Comparison of ENCODE assay signal across 1 cellular context in genomic region chr12:39443704-39444234, GRCh38.
TF ChIP-seq lines count a peak whose summit lies in the region.

No MANE protein-coding gene starts in this region.

TF ChIP-seq in K562, 482 proteins besides CTCF, POLR2A, EP300 and RAD21 (continued from another document):
- TF ChIP-seq ZNF212 (CRISPR knock-in tag; IDR thresholded peaks at IDR 0.05): no peak
- no peak for TF ChIP-seq CLOCK (CRISPR knock-in tag; IDR thresholded peaks at IDR 0.05; ENCODE audit: borderline replicate concordance)
- TF ChIP-seq MEF2D (tag; conservative IDR thresholded peaks at IDR 0.05; ENCODE audit: low read depth): no peak
- no peak for TF ChIP-seq RNF219 (CRISPR knock-in tag; IDR thresholded peaks at IDR 0.05)
- TF ChIP-seq HLTF (IDR thresholded peaks at IDR 0.05): no peak
- no peak for TF ChIP-seq TFE3 (CRISPR knock-in tag; IDR thresholded peaks at IDR 0.05)
- no peak for TF ChIP-seq HNRNPUL1 (IDR thresholded peaks at IDR 0.05; ENCODE audit: low read length)
- no peak for TF ChIP-seq KDM4B (IDR thresholded peaks at IDR 0.05; ENCODE audit: borderline replicate concordance in 2 of 2, low read depth in 1 of 2)
- TF ChIP-seq FOXJ3 (CRISPR knock-in tag; IDR thresholded peaks at IDR 0.05): no peak
- TF ChIP-seq ZNF232 (CRISPR knock-in tag; IDR thresholded peaks at IDR 0.05): no peak
- TF ChIP-seq, protein P1, sequence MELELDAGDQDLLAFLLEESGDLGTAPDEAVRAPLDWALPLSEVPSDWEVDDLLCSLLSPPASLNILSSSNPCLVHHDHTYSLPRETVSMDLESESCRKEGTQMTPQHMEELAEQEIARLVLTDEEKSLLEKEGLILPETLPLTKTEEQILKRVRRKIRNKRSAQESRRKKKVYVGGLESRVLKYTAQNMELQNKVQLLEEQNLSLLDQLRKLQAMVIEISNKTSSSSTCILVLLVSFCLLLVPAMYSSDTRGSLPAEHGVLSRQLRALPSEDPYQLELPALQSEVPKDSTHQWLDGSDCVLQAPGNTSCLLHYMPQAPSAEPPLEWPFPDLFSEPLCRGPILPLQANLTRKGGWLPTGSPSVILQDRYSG (tag; conservative IDR thresholded peaks at IDR 0.05; ENCODE audit: low read depth): no peak
- no peak for TF ChIP-seq FOXK2 (conservative IDR thresholded peaks at IDR 0.05 in 1 of 2, IDR thresholded peaks at IDR 0.05 in 1 of 2; ENCODE audit: low read depth in 2 of 2)
- TF ChIP-seq TCF7L2 (IDR thresholded peaks at IDR 0.05; ENCODE audit: low read depth, low read length): no peak
